In the genomic region with DNA sequence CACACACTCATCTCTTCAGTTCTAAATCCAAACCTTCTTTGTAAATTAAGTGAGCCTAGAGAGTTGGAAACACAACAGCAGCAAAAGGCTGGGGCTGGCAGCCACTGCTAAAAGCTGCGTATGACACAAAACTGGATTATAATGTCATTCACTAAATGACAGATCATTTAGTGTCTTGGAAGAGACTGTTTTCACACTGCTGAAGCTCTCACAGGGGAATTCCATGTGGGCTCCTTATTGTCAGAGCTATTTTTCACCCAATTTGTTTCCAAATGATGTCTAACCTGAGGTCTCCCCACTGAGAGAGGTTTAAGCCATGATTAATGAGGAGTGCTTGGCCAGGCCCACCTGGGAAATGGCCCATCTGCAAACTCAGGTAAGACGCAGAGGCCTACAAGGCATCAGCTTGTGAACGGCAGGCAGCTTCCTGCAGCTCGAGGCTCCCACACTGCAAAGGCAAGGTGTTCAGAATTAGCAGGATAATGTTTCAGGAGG, we compare ENCODE assay signal across 14 cellular contexts.
DNase-seq lines count a peak whose midpoint lies in the region; ATAC-seq, FAIRE-seq and TF ChIP-seq lines count a peak whose summit lies in the region.
"Had no signal": no experiment of that assay in that cellular context is flagged by ENCODE, and none has a peak within 500 bp of the region (broad histone marks: within the 10 kb centered on the region; RNA-seq: fewer than 3 reads in every experiment).

No MANE protein-coding gene starts in this region.

- no peak overlapping the region for H3T11ph ChIP-seq in H9 (ENCODE audit: low read length)

- intact Hi-C loops in GM12878 (cut with micrococcal nuclease; ENCODE audit: unreplicated experiment) (no loop called here), left colon (cut with DNase I, micrococcal nuclease) (no loop called here)

- no peak overlapping the region for H3K23ac ChIP-seq in H9 (ENCODE audit: insufficient read length, low read depth, low read length)

- H2BK5ac ChIP-seq in H9 (ENCODE audit: insufficient read length, low read length): no peak overlapping the region

- TF ChIP-seq EP300 in GM12878 (IDR thresholded peaks at IDR 0.05; ENCODE audit: borderline replicate concordance in 1 of 2, control insufficient read depth in 1 of 2, low read depth in 2 of 2, low read length in 2 of 2): peak in 1 of 2 experiments; percentile 28; a peak in 1 of 4 replicates

- no peaks in the 10 kb centered on the region for H3K4me1 ChIP-seq in H9 (ENCODE audit: insufficient read depth, low read length)
- H3K4me1 ChIP-seq in GM12878 (ENCODE audit: control insufficient read depth, insufficient read depth, low read length): no peaks in the 10 kb centered on the region

- H3K27ac Mint-ChIP-seq in H9 (no peak overlapping the region), HFFc6 (no peak overlapping the region)

- no peak for FAIRE-seq in GM12878 (lab: Jason Lieb, UNC)

- H3K9ac ChIP-seq in H9 (ENCODE audit: extremely low read depth, insufficient read length, low read length): no peak overlapping the region
- no peak overlapping the region for H3K9ac ChIP-seq in GM12878 (ENCODE audit: control insufficient read depth, insufficient read depth, low read length)

- no peak overlapping the region for H3K18ac ChIP-seq in H9 (ENCODE audit: insufficient read length, low read depth, low read length)

- no peak overlapping the region for H2BK15ac ChIP-seq in H9 (ENCODE audit: low read depth, low read length)

- TF ChIP-seq POLR2A in GM12878 (IDR thresholded peaks at IDR 0.05; ENCODE audit: low read depth, low read length): no peak

- no peak overlapping the region for H3K4ac ChIP-seq in H9 (ENCODE audit: low read depth, low read length)

- H3K4me2 ChIP-seq in H9 (ENCODE audit: insufficient read depth, insufficient read length, low read length): no peak overlapping the region
- H3K4me2 ChIP-seq in GM12878 (ENCODE audit: control insufficient read depth, insufficient read depth): no peak overlapping the region

- no peak overlapping the region for H3K4me3 Mint-ChIP-seq in H9
- no peak overlapping the region for H3K4me3 Mint-ChIP-seq in HFFc6

- no CpG with 5 or more reads among the region's 4 CpGs for WGBS in H9 (ENCODE audit: extremely low coverage, insufficient read length, low lambda C conversion rate)
- WGBS in GM12878 (ENCODE audit: insufficient coverage, insufficient replicate concordance, low lambda C conversion rate, missing lambda C conversion rate): 13% methylated on average over 4 of the region's 4 CpGs

- no peaks in the 10 kb centered on the region for H3K79me1 ChIP-seq in H9 (ENCODE audit: insufficient read depth, low read depth, low read length, poor library complexity, severe bottlenecking)

- H3K4me1 Mint-ChIP-seq in H9 (peaks cover 2 to 19% of the 10 kb centered on the region in 2 experiments; a peak in 3 of 4 replicates), HFFc6 (ENCODE audit: low read depth) (no peaks in the 10 kb centered on the region)

- H3K36me3 Mint-ChIP-seq in H9 (ENCODE audit: insufficient read depth in 1 of 3, low read depth in 3 of 3): peaks cover 0 to 2% (median 0%) of the 10 kb centered on the region in 3 experiments; a peak in 2 of 7 replicates
- no peaks in the 10 kb centered on the region for H3K36me3 Mint-ChIP-seq in HFFc6 (ENCODE audit: low read depth)

- BruUV-seq in GM12878 (replicated peaks; lab: Mats Ljungman, UMichigan): no TSS peak

- H3K14ac ChIP-seq in H9 (ENCODE audit: insufficient read depth, low read length): no peak overlapping the region

- H3K9me3 Mint-ChIP-seq in H9 (peaks cover 4 to 6% of the 10 kb centered on the region in 2 experiments; a peak in 1 of 5 replicates), HFFc6 (0 out of 2 replicates have a peak, but pooled peaks cover 4% of the 10 kb centered on the region)

- H2AK5ac ChIP-seq in H9 (ENCODE audit: insufficient read length, low read length): no peak overlapping the region

- H4K8ac ChIP-seq in H9 (replicated peaks; ENCODE audit: insufficient read length, low read depth, low read length): peak overlapping the region; percentile 29

- H4K91ac ChIP-seq in H9 (ENCODE audit: insufficient read length, low read depth, low read length): no peak overlapping the region

- in situ Hi-C loops in GM12878 (cut with MboI): no loop called here

- H2BK12ac ChIP-seq in H9 (ENCODE audit: insufficient read length, low read depth, low read length): no peak overlapping the region

- H3K27ac ChIP-seq in H9 (ENCODE audit: insufficient read length, low read depth, low read length) (no peak overlapping the region), GM12878 (ENCODE audit: control insufficient read depth, insufficient read depth) (no peak overlapping the region)

- H3K27me3 ChIP-seq in GM06990 (replicated peaks; ENCODE audit: control insufficient read depth, insufficient read depth, low read length) (no peaks in the 10 kb centered on the region; the same call in 1 of the 2 replicates), H9 (ENCODE audit: insufficient read depth, low read length) (no peaks in the 10 kb centered on the region), GM12878 (replicated peaks in 1 of 2; ENCODE audit: control insufficient read depth in 2 of 2, insufficient read depth in 2 of 2, low read length in 1 of 2) (no peaks in the 10 kb centered on the region; a peak in 1 of 4 replicates)

- H3K56ac ChIP-seq in H9 (ENCODE audit: insufficient read length, low read depth, low read length): no peak overlapping the region

- H3K36me3 ChIP-seq in GM06990 (ENCODE audit: control insufficient read depth, insufficient read depth, low read length): no peaks in the 10 kb centered on the region
- no peaks in the 10 kb centered on the region for H3K36me3 ChIP-seq in GM12878 (ENCODE audit: control insufficient read depth in 2 of 2, insufficient read depth in 2 of 2, low read length in 1 of 2)
- H3K36me3 ChIP-seq: HAP-1 had no signal

- H3K27me3 Mint-ChIP-seq in H9 (ENCODE audit: low read depth) (no peaks in the 10 kb centered on the region; the same call in 1 of the 2 replicates), HFFc6 (ENCODE audit: insufficient read depth) (peaks cover 11% of the 10 kb centered on the region; the same call in 1 of the 2 replicates)

- ATAC-seq in activated CD4-positive, CD25-positive, alpha-beta regulatory T cell treated with anti-CD3 and anti-CD28 coated beads, Interleukin-2, amount 50 U/mL, for 24 hours: peak; percentile 32 to 76
- ATAC-seq in GM12878 (peak; percentile 89), left colon (no peak)
- ATAC-seq: Right ventricle myocardium inferior had no signal

- no peak overlapping the region for H4K5ac ChIP-seq in H9 (ENCODE audit: insufficient read length, low read depth, low read length)

- no peak for TF ChIP-seq CTCF in GM06990 (IDR thresholded peaks at IDR 0.05; ENCODE audit: insufficient read depth, low read length, poor library complexity, severe bottlenecking)
- no peak for TF ChIP-seq CTCF in H9 (conservative IDR thresholded peaks at IDR 0.05)
- no peak for TF ChIP-seq CTCF in GM12878 (IDR thresholded peaks at IDR 0.05 in 2 of 3, conservative IDR thresholded peaks at IDR 0.05 in 1 of 3; ENCODE audit: control insufficient read depth in 2 of 3, extremely low read depth in 1 of 3, insufficient read depth in 1 of 3, low read depth in 3 of 3, low read length in 3 of 3)
- TF ChIP-seq CTCF in HFFc6 (IDR thresholded peaks at IDR 0.05): no peak

- no peak for DNase-seq in activated CD4-positive, CD25-positive, alpha-beta regulatory T cell (lab: John Stamatoyannopoulos, UW)
- DNase-seq in GM06990 (ENCODE audit: extremely low read depth, insufficient read length) (peak; percentile 32), H9 (peak; percentile 44), GM12878 (ENCODE audit: low read depth, low spot score) (no peak), NCI-H2107 (lab: John Stamatoyannopoulos, UW) (no peak), HFFc6 (no peak), left colon (no peak)
- DNase-seq: aorta; hippocampal formation; NCI-H2029 treated with DMSO at 0.1 percent for 48 hours; stimulated activated CD4-positive, alpha-beta T cell treated with anti-CD3 and anti-CD28 coated beads, Interleukin-4, amount 100 ng/mL, for 4 hours had no signal

- CTCF ChIA-PET in GM12878 (lab: Yijun Ruan, JAX): interaction anchor here (0.8 to 1.4 kb wide), 5 partner anchors 13 to 257 kb away, joined by 3 to 5 read pairs (median 3); no protein-coding TSS in a partner anchor

- H3K79me2 ChIP-seq in H9 (ENCODE audit: insufficient read depth, low read length): no peaks in the 10 kb centered on the region
- H3K79me2 ChIP-seq in GM12878 (ENCODE audit: control insufficient read depth, insufficient read depth, low read length): no peaks in the 10 kb centered on the region

- no peaks in the 10 kb centered on the region for H3K9me3 ChIP-seq in H9 (ENCODE audit: control insufficient read depth, low read depth, low read length)
- H3K9me3 ChIP-seq in GM12878 (replicated peaks; ENCODE audit: control insufficient read depth, insufficient read depth, low read length): no peaks in the 10 kb centered on the region; the same call in 2 of the 3 replicates
- H3K9me3 ChIP-seq: HAP-1 had no signal

- SMC1A ChIA-PET in GM12878 (lab: Charles Lee; ENCODE audit: uncharacterized antibody, unreplicated experiment): interaction anchor here (0.6 to 3.7 kb wide), 9 partner anchors 8 to 233 kb away, joined by 3 to 9 read pairs (median 4); no protein-coding TSS in a partner anchor

- no peak overlapping the region for H2AFZ ChIP-seq in H9 (ENCODE audit: low read length)
- no peak overlapping the region; the same call in 1 of the 2 replicates for H2AFZ ChIP-seq in GM12878 (ENCODE audit: control insufficient read depth, low read depth, low read length)

- no peaks in the 10 kb centered on the region for H4K20me1 ChIP-seq in H9 (ENCODE audit: control insufficient read depth, insufficient read depth, insufficient read length)
- no peaks in the 10 kb centered on the region for H4K20me1 ChIP-seq in GM12878 (ENCODE audit: control insufficient read depth, insufficient read depth)

- POLR2A ChIA-PET in GM12878 (lab: Charles Lee): interaction anchor here (1.9 kb wide), 1 partner anchor 9 kb away, joined by 4 read pairs; no protein-coding TSS in a partner anchor

- RAD21 ChIA-PET in GM12878 (lab: Charles Lee; ENCODE audit: unreplicated experiment): interaction anchor here (1.0 to 1.5 kb wide), 6 partner anchors 10 to 30 kb away, joined by 3 to 7 read pairs (median 4); no protein-coding TSS in a partner anchor

- H2BK20ac ChIP-seq in H9 (ENCODE audit: low read depth, low read length, poor library complexity, severe bottlenecking): no peak overlapping the region

- H3K23me2 ChIP-seq in H9 (ENCODE audit: insufficient read length, low read depth, low read length, poor library complexity, severe bottlenecking): no peaks in the 10 kb centered on the region

- H3K4me3 ChIP-seq in GM06990 (replicated peaks; ENCODE audit: low read depth, low read length): no peak overlapping the region
- no peak overlapping the region for H3K4me3 ChIP-seq in GM12878
- H3K4me3 ChIP-seq: HAP-1 had no signal

- TF ChIP-seq RAD21 in GM12878 (IDR thresholded peaks at IDR 0.05; ENCODE audit: insufficient read depth, low read depth, low read length): no peak

- H2BK120ac ChIP-seq in H9 (ENCODE audit: low read depth, low read length, poor library complexity, severe bottlenecking): no peak overlapping the region

Comparison
In these comparisons a context has a peak if more than half of its experiments do, and no peak if none do; other contexts are left out.
1. DNase-seq: peak in GM06990 (single experiment) and H9 (single experiment); none in activated CD4-positive, CD25-positive, alpha-beta regulatory T cell (0 of 4), GM12878 (single experiment), NCI-H2107 (single experiment), HFFc6 (single experiment) and left colon (0 of 2).